In genomic region chr9:131046581-131047202, GRCh38 we compare ENCODE assay signal across 8 cellular contexts. TPM values are rescaled to one million over a fixed set of nuclear protein-coding genes. Genes with fewer than 3 reads are reported as not detected.
DNase-seq lines count a peak whose midpoint lies in the region; ATAC-seq and TF ChIP-seq lines count a peak whose summit lies in the region.

No MANE protein-coding gene starts in this region.

- no peak overlapping the region for H3K4me2 ChIP-seq in SU-DHL-6 (ENCODE audit: low read depth, low read length, poor library complexity, severe bottlenecking)

- H4K20me1 ChIP-seq in SU-DHL-6 (ENCODE audit: low read depth, low read length): no peaks in the 10 kb centered on the region

- H3K9me2 ChIP-seq in SU-DHL-6 (replicated peaks; ENCODE audit: insufficient read depth, low read length): no peaks in the 10 kb centered on the region

- no peak overlapping the region for H3K4me3 ChIP-seq in GM12864 (ENCODE audit: low read depth, low read length)
- H3K4me3 ChIP-seq in SU-DHL-6 (ENCODE audit: insufficient read depth, low read length, poor library complexity, severe bottlenecking): no peak overlapping the region
- H3K4me3 ChIP-seq in heart right ventricle: no peak overlapping the region

- no peak overlapping the region for H3K27ac ChIP-seq in SU-DHL-6 (ENCODE audit: low read depth, low read length)
- no peak overlapping the region for H3K27ac ChIP-seq in heart right ventricle

- DNase-seq in GM12864 (ENCODE audit: low read depth) (peak; percentile 15), LoVo (ENCODE audit: low spot score) (peak; percentile 64), heart right ventricle (peak; percentile 39 to 69), renal cortical epithelial cell (ENCODE audit: low read depth) (peak; percentile 15)
- peak; percentile 77 for DNase-seq in activated naive CD8-positive, alpha-beta T cell treated with anti-CD3 and anti-CD28 coated beads for 36 hours

- TF ChIP-seq CTCF in GM12864 (IDR thresholded peaks at IDR 0.05; ENCODE audit: low read depth, low read length, missing control alignments) (peak; percentile 90), SU-DHL-6 (IDR thresholded peaks at IDR 0.05; ENCODE audit: insufficient read depth, low read length, poor library complexity, severe bottlenecking) (peak; percentile 69), heart right ventricle (IDR thresholded peaks at IDR 0.05) (peak; percentile 77 to 97 (median 94))

- H3K9me3 ChIP-seq in SU-DHL-6 (ENCODE audit: insufficient read depth, low read length) (no peaks in the 10 kb centered on the region), heart right ventricle (no peaks in the 10 kb centered on the region)

- no peaks in the 10 kb centered on the region for H3K79me2 ChIP-seq in SU-DHL-6 (ENCODE audit: insufficient read depth, low read length)

- no peaks in the 10 kb centered on the region for H3K27me3 ChIP-seq in SU-DHL-6 (ENCODE audit: low read length)
- H3K27me3 ChIP-seq in heart right ventricle: peaks cover 0 to 6% (median 0%) of the 10 kb centered on the region in 7 donors

- H3K4me1 Mint-ChIP-seq in activated naive CD8-positive, alpha-beta T cell treated with anti-CD3 and anti-CD28 coated beads for 36 hours: peaks cover 5% of the 10 kb centered on the region

- intact Hi-C loops in heart right ventricle (cut with DNase I): loop anchor here (2.0 to 10.0 kb wide), 12 partner anchors 34 to 582 kb away; partner anchors contain the start of gene LAMC3 (in 1 of the 10)

- no peaks in the 10 kb centered on the region for H3K36me3 Mint-ChIP-seq in activated naive CD8-positive, alpha-beta T cell treated with anti-CD3 and anti-CD28 coated beads for 36 hours

- no peak overlapping the region for H3K9ac ChIP-seq in SU-DHL-6 (ENCODE audit: low read length)

- no peak overlapping the region for H3K4me3 Mint-ChIP-seq in activated naive CD8-positive, alpha-beta T cell treated with anti-CD3 and anti-CD28 coated beads for 36 hours

- H3K4me1 ChIP-seq in heart right ventricle: peaks cover 0 to 7% (median 0%) of the 10 kb centered on the region in 9 donors

- WGBS in heart right ventricle, 2 donors: 15 to 17% methylated on average over 34 to 35 of the region's 35 CpGs

- H3K36me3 ChIP-seq in SU-DHL-6 (ENCODE audit: low read length) (no peaks in the 10 kb centered on the region), heart right ventricle (no peaks in the 10 kb centered on the region)

- ATAC-seq in heart right ventricle (peak; percentile 80 to 90 (median 84)), GM21367 (IDR thresholded peaks at IDR 0.05; ENCODE audit: unreplicated experiment) (no peak), HG02678 (IDR thresholded peaks at IDR 0.05; ENCODE audit: unreplicated experiment) (no peak)

- peak overlapping the region; percentile 67 for H2AFZ ChIP-seq in SU-DHL-6 (ENCODE audit: low read depth, low read length, severe bottlenecking)

- no peaks in the 10 kb centered on the region for H3K9me3 Mint-ChIP-seq in activated naive CD8-positive, alpha-beta T cell treated with anti-CD3 and anti-CD28 coated beads for 36 hours

- H3F3A ChIP-seq in SU-DHL-6 (ENCODE audit: insufficient read depth): no peaks in the 10 kb centered on the region

- H3K27me3 Mint-ChIP-seq in activated naive CD8-positive, alpha-beta T cell treated with anti-CD3 and anti-CD28 coated beads for 36 hours: no peaks in the 10 kb centered on the region

- no peak overlapping the region for H3K27ac Mint-ChIP-seq in activated naive CD8-positive, alpha-beta T cell treated with anti-CD3 and anti-CD28 coated beads for 36 hours

RNA-seq across cellular contexts. Expression of gene LAMC3, which starts 37.7 kb away (rescaled TPM):
- total RNA-seq in activated naive CD8-positive, alpha-beta T cell treated with anti-CD3 and anti-CD28 coated beads for 36 hours: under 1 TPM; 0.56 to 0.91 TPM
- total RNA-seq in heart right ventricle (1 to 10 TPM in 2 of 10 donors, under 1 TPM in 7, not detected in 1; 0.11 to 5.4 (median 0.30) TPM), renal cortical epithelial cell (0.05 TPM in 1 of 2 replicates, not detected in the other)
- polyA plus RNA-seq in heart right ventricle: under 1 TPM; 0.07 to 0.67 TPM

RNA-seq across cellular contexts. Expression of gene AIF1L, which starts 49.6 kb away (rescaled TPM):
- 1 to 10 TPM in 1 of 2 experiments, under 1 TPM in 1; 0.92 to 1.3 TPM for total RNA-seq in activated naive CD8-positive, alpha-beta T cell treated with anti-CD3 and anti-CD28 coated beads for 36 hours
- total RNA-seq in heart right ventricle (10 to 100 TPM in 8 of 10 donors, 1 to 10 TPM in 2; 9.6 to 93.2 (median 14.8) TPM), renal cortical epithelial cell (322 and 450 TPM in 2 replicates)
- 10 to 100 TPM; 15.3 to 25.2 TPM for polyA plus RNA-seq in heart right ventricle

Comparison
In these comparisons a context has a peak if more than half of its experiments do, and no peak if none do; other contexts are left out.
1. DNase-seq: peak in every context shown above with its lines; median percentile 77 in activated naive CD8-positive, alpha-beta T cell treated with anti-CD3 and anti-CD28 coated beads for 36 hours; 64 in LoVo; 54 in heart right ventricle; 15 in GM12864; 15 in renal cortical epithelial cell.
2. ATAC-seq: peak in heart right ventricle (8 of 8); none in GM21367 (single experiment) and HG02678 (single experiment).
3. Peak in every context shown above with its lines, with median percentiles within 50 percentile points of each other: CTCF ChIP-seq.